In genomic region chr17:81832608-81833159, GRCh38 we compare ENCODE assay signal across 8 cellular contexts. TPM values are rescaled to one million over a fixed set of nuclear protein-coding genes. Genes with fewer than 3 reads are reported as not detected.
A peak's percentile ranks its signal among the peaks of the same experiment; 100 is the strongest.
DNase-seq lines count a peak whose midpoint lies in the region; ATAC-seq, FAIRE-seq and TF ChIP-seq lines count a peak whose summit lies in the region.

No MANE protein-coding gene starts in this region.

- peak overlapping the region; percentile 92 for H3K4me3 Mint-ChIP-seq in endothelial cell (ENCODE audit: unreplicated experiment)
- H3K4me3 Mint-ChIP-seq in naive B cell = peak overlapping the region; percentile 85 to 97 (median 93)

- WGBS in A549 (ENCODE audit: missing lambda C conversion rate) = 2% methylated on average over 33 of the region's 65 CpGs

- no peak for TF ChIP-seq CTCF in A549 (IDR thresholded peaks at IDR 0.05)
- no peak for TF ChIP-seq CTCF in endothelial cell (IDR thresholded peaks at IDR 0.05; ENCODE audit: unreplicated experiment)

- H3K4me3 ChIP-seq in A549 = peak overlapping the region; percentile 94

- TF ChIP-seq RAD21 in A549 (conservative IDR thresholded peaks at IDR 0.05 in 1 of 2, IDR thresholded peaks at IDR 0.05 in 1 of 2) = no peak

- no peak for TF ChIP-seq EP300 in A549 (IDR thresholded peaks at IDR 0.05)

- H3K9me3 ChIP-seq in A549 = no peaks in the 10 kb centered on the region

- POLR2A ChIA-PET in A549 (lab: Yijun Ruan, JAX) = interaction anchor here (0.6 to 1.7 kb wide), 18 partner anchors 8 to 149 kb away, joined by 3 to 12 read pairs (median 3); partner anchors contain the start of genes ARL16, HGS, MRPL12 and P4HB

- H3K9me3 Mint-ChIP-seq in endothelial cell (ENCODE audit: unreplicated experiment) = no peaks in the 10 kb centered on the region
- H3K9me3 Mint-ChIP-seq in naive B cell = no peaks in the 10 kb centered on the region

- peaks cover 9% of the 10 kb centered on the region for H3K36me3 Mint-ChIP-seq in endothelial cell (ENCODE audit: low read depth, unreplicated experiment)
- no peaks in the 10 kb centered on the region for H3K36me3 Mint-ChIP-seq in naive B cell

- CTCF ChIA-PET in A549 (lab: Yijun Ruan, JAX) = interaction anchor here (0.6 to 1.6 kb wide), 6 partner anchors 12 to 114 kb away, joined by 3 to 8 read pairs (median 3); no protein-coding TSS in a partner anchor

- H3K4me1 Mint-ChIP-seq in endothelial cell (ENCODE audit: unreplicated experiment) (peaks cover 14% of the 10 kb centered on the region), naive B cell (peaks cover 21 to 30% (median 29%) of the 10 kb centered on the region in 3 donors)

- peak overlapping the region; percentile 52 for H3K27ac Mint-ChIP-seq in endothelial cell (ENCODE audit: unreplicated experiment)
- H3K27ac Mint-ChIP-seq in naive B cell = peak overlapping the region; percentile 72 to 98 (median 94)

- H3K27ac ChIP-seq in A549 = peak overlapping the region; percentile 93 to 99
- H3K27ac ChIP-seq in temporal lobe (ENCODE audit: low read depth, low read length) = peak overlapping the region; percentile 44

- TF ChIP-seq POLR2A in A549 (IDR thresholded peaks at IDR 0.05; ENCODE audit: low read length) = 0 out of 2 replicates have a peak, but pooled peaks have one; percentile 22

- H3K4me2 ChIP-seq in A549 = peak overlapping the region; percentile 99

- DNase-seq in A549 (ENCODE audit: low read depth in 1 of 2, low spot score in 1 of 2) = no peak
- DNase-seq in activated CD4-positive, alpha-beta T cell treated with anti-CD3 and anti-CD28 coated beads for 48 hours = peak; percentile 70
- no peak for DNase-seq in endothelial cell (ENCODE audit: low spot score)
- no peak for DNase-seq in naive B cell
- DNase-seq in GM19238 (ENCODE audit: insufficient read length, low spot score) = no peak

- H3K4me1 ChIP-seq in A549 = peaks cover 21% of the 10 kb centered on the region; the same call in 2 of the 3 replicates

- no peak for FAIRE-seq in A549 (lab: Jason Lieb, UNC)

- H3K27me3 Mint-ChIP-seq in endothelial cell (ENCODE audit: unreplicated experiment) = peaks cover 19% of the 10 kb centered on the region
- no peaks in the 10 kb centered on the region for H3K27me3 Mint-ChIP-seq in naive B cell

- peak; percentile 38 to 49; a peak in 5 of 6 replicates for ATAC-seq in A549
- ATAC-seq in GM19023 (IDR thresholded peaks at IDR 0.05; ENCODE audit: unreplicated experiment) = peak; percentile 21
- ATAC-seq in HG03432 (IDR thresholded peaks at IDR 0.05; ENCODE audit: unreplicated experiment) = peak; percentile 21
- peak; percentile 59 to 62 for ATAC-seq in naive B cell (ENCODE audit: low read depth in 2 of 2)

TF ChIP-seq in A549, 52 proteins besides CTCF, POLR2A, EP300 and RAD21 (continues in another document):
- TF ChIP-seq USF2 (IDR thresholded peaks at IDR 0.05) (no peak), PHF8 (IDR thresholded peaks at IDR 0.05; ENCODE audit: borderline replicate concordance, low read depth) (peak; percentile 71), KDM5A (IDR thresholded peaks at IDR 0.05) (0 out of 2 replicates have a peak, but pooled peaks have one; percentile 21), JUN (IDR thresholded peaks at IDR 0.05) (no peak), HOXB13 (CRISPR knock-in tag; IDR thresholded peaks at IDR 0.05; ENCODE audit: low read depth) (no peak), ELK1 (IDR thresholded peaks at IDR 0.05; ENCODE audit: low read depth, low read length) (no peak), HES2 (IDR thresholded peaks at IDR 0.05) (no peak), HOXB5 (CRISPR knock-in tag; IDR thresholded peaks at IDR 0.05) (no peak), FOSL2 (IDR thresholded peaks at IDR 0.05) (no peak), FOSL2 (CRISPR knock-in tag; IDR thresholded peaks at IDR 0.05) (no peak), SMC3 (IDR thresholded peaks at IDR 0.05) (no peak), ESRRA (IDR thresholded peaks at IDR 0.05; ENCODE audit: borderline replicate concordance, low read length) (no peak), SREBF2 (IDR thresholded peaks at IDR 0.05) (no peak), NR3C1 (IDR thresholded peaks at IDR 0.05) (no peak), ATOH8 (CRISPR knock-in tag; IDR thresholded peaks at IDR 0.05; ENCODE audit: low read depth) (no peak), HEYL (CRISPR knock-in tag; IDR thresholded peaks at IDR 0.05) (no peak), FOXS1 (CRISPR knock-in tag; IDR thresholded peaks at IDR 0.05) (no peak), FOSB (CRISPR knock-in tag; IDR thresholded peaks at IDR 0.05) (no peak)

RNA-seq across cellular contexts. Expression of gene MCRIP1, which starts 0.4 kb away (rescaled TPM):
- polyA plus RNA-seq in A549 (2011; rRNA removed) = 30.9 and 32.0 TPM in 2 replicates
- polyA plus RNA-seq in A549 (2012; cell fraction: cytosol; rRNA removed) = 87.2 and 126 TPM in 2 replicates
- 108 and 113 TPM in 2 replicates for polyA plus RNA-seq in A549 (2012; cell fraction: nucleus; rRNA removed)
- 43.9 to 51.0 TPM (median 45.1 TPM) in 3 replicates for polyA plus RNA-seq in A549 (2017; fragmentation: RNase III; extraction: RNeasy Plus Mini Kit Qiagen cat#74134 plus additional on column Dnase treatment)
- polyA minus RNA-seq in A549 (2011; rRNA and poly(A)+ RNA removed) = 8.6 and 12.1 TPM in 2 replicates
- total RNA-seq in endothelial cell (ENCODE audit: unreplicated experiment) = 190 TPM
- 100 to 1,000 TPM in 1 of 6 donors, 10 to 100 TPM in 5; 66.2 to 114 (median 77.4) TPM for polyA plus RNA-seq in naive B cell (ENCODE audit: low read depth in 6 of 6)
- 59.3 TPM for total RNA-seq in temporal lobe

RNA-seq across cellular contexts. Expression of gene PPP1R27, which starts 2.2 kb away (rescaled TPM):
- polyA plus RNA-seq in A549 (2011; rRNA removed) (not detected in 2 replicates), A549 (2017; fragmentation: RNase III; extraction: RNeasy Plus Mini Kit Qiagen cat#74134 plus additional on column Dnase treatment) (0.09 TPM in 1 of 3 replicates, not detected in the others), naive B cell (ENCODE audit: low read depth in 6 of 6) (under 1 TPM in 2 of 6 donors, not detected in 4; 0.18 to 0.64 TPM)
- polyA plus RNA-seq in A549 (2012; cell fraction: cytosol; rRNA removed) = 0.30 and 0.39 TPM in 2 replicates
- polyA plus RNA-seq in A549 (2012; cell fraction: nucleus; rRNA removed) = 0.43 and 0.86 TPM in 2 replicates
- not detected in 2 replicates for polyA minus RNA-seq in A549 (2011; rRNA and poly(A)+ RNA removed)
- total RNA-seq in endothelial cell (ENCODE audit: unreplicated experiment) (not detected), temporal lobe (not detected)

RNA-seq across cellular contexts. Expression of gene P4HB, which starts 27.7 kb away (rescaled TPM):
- polyA plus RNA-seq in A549 (2011; rRNA removed) (102 and 285 TPM in 2 replicates), A549 (2017; fragmentation: RNase III; extraction: RNeasy Plus Mini Kit Qiagen cat#74134 plus additional on column Dnase treatment) (606 to 622 TPM (median 607 TPM) in 3 replicates), naive B cell (ENCODE audit: low read depth in 6 of 6) (100 to 1,000 TPM; 139 to 192 (median 158) TPM)
- 93.4 and 125 TPM in 2 replicates for polyA plus RNA-seq in A549 (2012; cell fraction: cytosol; rRNA removed)
- polyA plus RNA-seq in A549 (2012; cell fraction: nucleus; rRNA removed) = 245 and 308 TPM in 2 replicates
- 213 and 224 TPM in 2 replicates for polyA minus RNA-seq in A549 (2011; rRNA and poly(A)+ RNA removed)
- total RNA-seq in endothelial cell (ENCODE audit: unreplicated experiment) (678 TPM), temporal lobe (50.2 TPM)

RNA-seq across cellular contexts. Expression of gene GCGR, which starts 28.7 kb away (rescaled TPM):
- polyA plus RNA-seq in A549 (2011; rRNA removed) = 0.05 and 0.19 TPM in 2 replicates
- polyA plus RNA-seq in A549 (2012; cell fraction: cytosol; rRNA removed) = 0.33 and 0.53 TPM in 2 replicates
- polyA plus RNA-seq in A549 (2012; cell fraction: nucleus; rRNA removed) = 3.8 and 5.6 TPM in 2 replicates
- polyA plus RNA-seq in A549 (2017; fragmentation: RNase III; extraction: RNeasy Plus Mini Kit Qiagen cat#74134 plus additional on column Dnase treatment) = 0.37 to 0.46 TPM (median 0.45 TPM) in 3 replicates
- polyA minus RNA-seq in A549 (2011; rRNA and poly(A)+ RNA removed) = not detected in 2 replicates
- not detected for total RNA-seq in endothelial cell (ENCODE audit: unreplicated experiment)
- not detected for polyA plus RNA-seq in naive B cell (ENCODE audit: low read depth in 6 of 6)
- not detected for total RNA-seq in temporal lobe

RNA-seq across cellular contexts. Expression of gene ARHGDIA, which starts 38.5 kb away (rescaled TPM):
- 44.3 and 64.0 TPM in 2 replicates for polyA plus RNA-seq in A549 (2011; rRNA removed)
- 289 and 364 TPM in 2 replicates for polyA plus RNA-seq in A549 (2012; cell fraction: cytosol; rRNA removed)
- 444 and 691 TPM in 2 replicates for polyA plus RNA-seq in A549 (2012; cell fraction: nucleus; rRNA removed)
- 497 to 567 TPM (median 503 TPM) in 3 replicates for polyA plus RNA-seq in A549 (2017; fragmentation: RNase III; extraction: RNeasy Plus Mini Kit Qiagen cat#74134 plus additional on column Dnase treatment)
- 45.3 and 70.2 TPM in 2 replicates for polyA minus RNA-seq in A549 (2011; rRNA and poly(A)+ RNA removed)
- total RNA-seq in endothelial cell (ENCODE audit: unreplicated experiment) = 443 TPM
- 100 to 1,000 TPM in 1 of 6 donors, 10 to 100 TPM in 5; 42.9 to 116 (median 78.3) TPM for polyA plus RNA-seq in naive B cell (ENCODE audit: low read depth in 6 of 6)
- total RNA-seq in temporal lobe = 31.7 TPM

Comparison
In these comparisons a context has a peak if more than half of its experiments do, and no peak if none do; other contexts are left out.
1. RNA of gene P4HB, which starts 27.7 kb away (total RNA-seq): 678 TPM in endothelial cell (single experiment); 50.2 TPM in temporal lobe (single experiment); every median in the first group is over 10 times any median in the second.
2. Peak in every context shown above with its lines, with median percentiles within 50 percentile points of each other: ATAC-seq.